ENCODE assay signal across 9 cellular contexts in genomic region chr10:13056461-13057077, GRCh38. TPM values are rescaled to one million over a fixed set of nuclear protein-coding genes. Genes with fewer than 3 reads are reported as not detected.
A peak's percentile ranks its signal among the peaks of the same experiment; 100 is the strongest.
DNase-seq lines count a peak whose midpoint lies in the region; ATAC-seq and TF ChIP-seq lines count a peak whose summit lies in the region.
"Had no signal": no experiment of that assay in that cellular context is flagged by ENCODE, and none has a peak within 500 bp of the region (broad histone marks: within the 10 kb centered on the region; RNA-seq: fewer than 3 reads in every experiment).

No MANE protein-coding gene starts in this region.

- H3K27me3 ChIP-seq in left ventricle myocardium inferior (ENCODE audit: low read depth) (peaks cover 31% of the 10 kb centered on the region), Karpas-422 (ENCODE audit: low read length) (no peaks in the 10 kb centered on the region)

- H3K9ac ChIP-seq in Karpas-422 (ENCODE audit: low read length): no peak overlapping the region

- no peaks in the 10 kb centered on the region for H3K79me2 ChIP-seq in Karpas-422 (ENCODE audit: low read length)

- no peaks in the 10 kb centered on the region for H4K20me1 ChIP-seq in Karpas-422 (ENCODE audit: insufficient read depth, low read depth, low read length)

- TF ChIP-seq CTCF in left ventricle myocardium inferior (IDR thresholded peaks at IDR 0.05; ENCODE audit: borderline replicate concordance) (peak; percentile 48), glutamatergic neuron (IDR thresholded peaks at IDR 0.05; ENCODE audit: partially characterized antibody, unreplicated experiment) (no peak)

- no peak overlapping the region for H3K27ac ChIP-seq in left ventricle myocardium inferior (replicated peaks)
- no peak overlapping the region for H3K27ac ChIP-seq in Karpas-422 (ENCODE audit: low read length)

- H3K9me2 ChIP-seq in Karpas-422 (replicated peaks; ENCODE audit: insufficient read depth, low read length): no peaks in the 10 kb centered on the region

- H3K4me1 Mint-ChIP-seq in glutamatergic neuron (ENCODE audit: low read depth, unreplicated experiment): peaks cover 5% of the 10 kb centered on the region

- peaks cover 2% of the 10 kb centered on the region for H3K9me3 Mint-ChIP-seq in glutamatergic neuron (ENCODE audit: unreplicated experiment)

- H3K9me3 ChIP-seq in left ventricle myocardium inferior (replicated peaks) (no peaks in the 10 kb centered on the region), Karpas-422 (ENCODE audit: low read length) (no peaks in the 10 kb centered on the region)

- H3K4me1 ChIP-seq in left ventricle myocardium inferior: no peaks in the 10 kb centered on the region
- H3K4me1 ChIP-seq in Karpas-422 (ENCODE audit: low read length): peaks cover 49% of the 10 kb centered on the region

- H2AFZ ChIP-seq in Karpas-422 (ENCODE audit: low read length): no peak overlapping the region

- H3K4me3 Mint-ChIP-seq in glutamatergic neuron (ENCODE audit: unreplicated experiment): no peak overlapping the region

- ATAC-seq in HG02840 (IDR thresholded peaks at IDR 0.05; ENCODE audit: low FRiP score, unreplicated experiment): no peak
- no peak for ATAC-seq in HG02885 (IDR thresholded peaks at IDR 0.05; ENCODE audit: poor library complexity, unreplicated experiment)

- DNase-seq in left ventricle myocardium inferior (no peak), cardiac septum (ENCODE audit: low spot score) (no peak), SW480 (ENCODE audit: low spot score) (peak; percentile 7), glutamatergic neuron (peak; percentile 26), GOT3 (lab: John Stamatoyannopoulos, UW) (no peak), Karpas-422 (no peak)
- DNase-seq: NCI-H2107 had no signal

- H3K4me2 ChIP-seq in Karpas-422 (ENCODE audit: low read depth, low read length, poor library complexity, severe bottlenecking): no peak overlapping the region

- intact Hi-C loops in left ventricle myocardium inferior (cut with micrococcal nuclease): no loop called here
- intact Hi-C loops in cardiac septum (cut with DNase I): no loop called here

- peaks cover 2% of the 10 kb centered on the region for H3K27me3 Mint-ChIP-seq in glutamatergic neuron (ENCODE audit: unreplicated experiment)

- no peak overlapping the region for H3K4me3 ChIP-seq in left ventricle myocardium inferior
- no peak overlapping the region for H3K4me3 ChIP-seq in Karpas-422 (ENCODE audit: low read length)

- H3K27ac Mint-ChIP-seq in glutamatergic neuron (ENCODE audit: unreplicated experiment): no peak overlapping the region

- no peaks in the 10 kb centered on the region for H3K36me3 Mint-ChIP-seq in glutamatergic neuron (ENCODE audit: unreplicated experiment)

- no peaks in the 10 kb centered on the region for H3K36me3 ChIP-seq in left ventricle myocardium inferior
- H3K36me3 ChIP-seq in Karpas-422 (ENCODE audit: insufficient read depth, low read length): no peaks in the 10 kb centered on the region

RNA-seq across cellular contexts. Expression of gene OPTN, which starts 43.4 kb away (rescaled TPM):
- 129 TPM for total RNA-seq in left ventricle myocardium inferior
- total RNA-seq in cardiac septum: 126 TPM
- 90.6 TPM for total RNA-seq in glutamatergic neuron (ENCODE audit: unreplicated experiment)
- total RNA-seq in Karpas-422 (2014; rRNA removed; shearing (Covaris generic); ENCODE audit: low replicate concordance): 0.40 and 0.56 TPM in 2 replicates

RNA-seq across cellular contexts. Expression of gene CCDC3, which starts 55.1 kb away (rescaled TPM):
- total RNA-seq in left ventricle myocardium inferior (5.8 TPM), cardiac septum (6.4 TPM), glutamatergic neuron (ENCODE audit: unreplicated experiment) (13.8 TPM)
- 1.4 and 2.9 TPM in 2 replicates for total RNA-seq in Karpas-422 (2014; rRNA removed; shearing (Covaris generic); ENCODE audit: low replicate concordance)

Comparison
In these comparisons a context has a peak if more than half of its experiments do, and no peak if none do; other contexts are left out.
1. DNase-seq: peak in SW480 (single experiment) and glutamatergic neuron (single experiment); none in left ventricle myocardium inferior (single experiment), cardiac septum (single experiment), GOT3 (single experiment) and Karpas-422 (single experiment).
2. RNA of gene OPTN, which starts 43.4 kb away (total RNA-seq): 129 TPM in left ventricle myocardium inferior (single experiment), 126 TPM in cardiac septum (single experiment) and 90.6 TPM in glutamatergic neuron (single experiment); 0.40 to 0.56 TPM in Karpas-422; every median in the first group is over 10 times any median in the second.